In genomic region chr11:83483808-83484207, GRCh38 we compare ENCODE assay signal across 17 cellular contexts.
A peak's percentile ranks its signal among the peaks of the same experiment; 100 is the strongest.
DNase-seq lines count a peak whose midpoint lies in the region; ATAC-seq and FAIRE-seq lines count a peak whose summit lies in the region.
"Had no signal": no experiment of that assay in that cellular context is flagged by ENCODE, and none has a peak within 500 bp of the region (broad histone marks: within the 10 kb centered on the region; RNA-seq: fewer than 3 reads in every experiment).

No MANE protein-coding gene starts in this region.

- WGBS in mesendoderm (ENCODE audit: extremely low coverage, insufficient coverage, low lambda C conversion rate): no CpG with 5 or more reads among the region's 6 CpGs

- no peaks in the 10 kb centered on the region for H3K27me3 ChIP-seq in mesendoderm (ENCODE audit: insufficient read depth, low read length, poor library complexity)
- H3K27me3 ChIP-seq: BLaER1 treated with 17β-estradiol and CSF1 and Interleukin-3, amounts not matched to agents 10 nM and 100 nM had no signal

- no peak overlapping the region for H3K4ac ChIP-seq in mesendoderm (ENCODE audit: low read depth, low read length)

- 0 out of 2 replicates have a peak overlapping the region, but pooled peaks have one; percentile 6 for H3K27ac ChIP-seq in SK-N-MC
- H3K27ac ChIP-seq in mesendoderm (ENCODE audit: low read depth, low read length): no peak overlapping the region
- H3K27ac ChIP-seq: BLaER1 treated with 17β-estradiol and CSF1 and Interleukin-3, amounts not matched to agents 10 nM and 100 nM had no signal

- FAIRE-seq in urothelium cell line (lab: Jason Lieb, UNC): peak; percentile 32

- H3K9ac ChIP-seq in SK-N-MC (ENCODE audit: insufficient read length) (no peak overlapping the region), mesendoderm (ENCODE audit: low read length) (no peak overlapping the region)
- H3K9ac ChIP-seq: BLaER1 treated with 17β-estradiol and CSF1 and Interleukin-3, amounts not matched to agents 10 nM and 100 nM had no signal

- H3K4me1 Mint-ChIP-seq in activated CD4-positive, alpha-beta T cell treated with anti-CD3 and anti-CD28 coated beads, Interleukin-2, amount 10 ng/mL, durations not matched to agents 24 days and 14 days: no peaks in the 10 kb centered on the region
- H3K4me1 Mint-ChIP-seq in activated CD4-positive, alpha-beta T cell treated with anti-CD3 and anti-CD28 coated beads for 36 hours: no peaks in the 10 kb centered on the region
- no peaks in the 10 kb centered on the region for H3K4me1 Mint-ChIP-seq in stimulated activated naive B cell treated with anti-CD40 and anti-IgM and Interleukin-4, amounts not matched to agents 10 μg/mL and 1 μg/mL and 100 μg/mL, for 72 hours
- H3K4me1 Mint-ChIP-seq: B cell had no signal

- no peak overlapping the region for H3K56ac ChIP-seq in mesendoderm (ENCODE audit: low read length)

- H4K5ac ChIP-seq in mesendoderm (ENCODE audit: low read length): no peak overlapping the region

- no peaks in the 10 kb centered on the region for H3K36me3 Mint-ChIP-seq in activated CD4-positive, alpha-beta T cell treated with anti-CD3 and anti-CD28 coated beads, Interleukin-2, amount 10 ng/mL, durations not matched to agents 24 days and 14 days (ENCODE audit: low read depth)
- no peaks in the 10 kb centered on the region for H3K36me3 Mint-ChIP-seq in activated CD4-positive, alpha-beta T cell treated with anti-CD3 and anti-CD28 coated beads for 36 hours (ENCODE audit: low read depth)
- H3K36me3 Mint-ChIP-seq in stimulated activated naive B cell treated with anti-CD40 and anti-IgM and Interleukin-4, amounts not matched to agents 10 μg/mL and 1 μg/mL and 100 μg/mL, for 72 hours: peaks cover 0 to 2% of the 10 kb centered on the region in 2 donors
- H3K36me3 Mint-ChIP-seq: CD8-positive, alpha-beta T cell had no signal

- peaks cover 6% of the 10 kb centered on the region; the same call in 1 of the 2 replicates for H3K36me3 ChIP-seq in SK-N-MC (ENCODE audit: insufficient read depth, low read length)
- H3K36me3 ChIP-seq in mesendoderm (ENCODE audit: control insufficient read depth, insufficient read depth, low read length): no peaks in the 10 kb centered on the region
- H3K36me3 ChIP-seq: BLaER1 treated with 17β-estradiol and CSF1 and Interleukin-3, amounts not matched to agents 10 nM and 100 nM; HAP-1 had no signal

- POLR2A ChIA-PET in activated CD4-positive, alpha-beta T cell treated with anti-CD3 and anti-CD28 coated beads for 36 hours (lab: Charles Lee): no interaction called here

- H3K23ac ChIP-seq in mesendoderm (ENCODE audit: low read length): no peak overlapping the region

- H3K9me3 Mint-ChIP-seq in activated CD4-positive, alpha-beta T cell treated with anti-CD3 and anti-CD28 coated beads, Interleukin-2, amount 10 ng/mL, durations not matched to agents 24 days and 14 days: no peaks in the 10 kb centered on the region
- H3K9me3 Mint-ChIP-seq in activated CD4-positive, alpha-beta T cell treated with anti-CD3 and anti-CD28 coated beads for 36 hours (ENCODE audit: low read depth): no peaks in the 10 kb centered on the region
- H3K9me3 Mint-ChIP-seq in stimulated activated naive B cell treated with anti-CD40 and anti-IgM and Interleukin-4, amounts not matched to agents 10 μg/mL and 1 μg/mL and 100 μg/mL, for 72 hours: no peaks in the 10 kb centered on the region
- H3K9me3 Mint-ChIP-seq: CD8-positive, alpha-beta T cell had no signal

- peaks cover 4% of the 10 kb centered on the region for H3K4me1 ChIP-seq in mesendoderm (ENCODE audit: control insufficient read depth, low read depth, low read length)
- H3K4me1 ChIP-seq: HAP-1 had no signal

- H3K27me3 Mint-ChIP-seq in activated CD4-positive, alpha-beta T cell treated with anti-CD3 and anti-CD28 coated beads, Interleukin-2, amount 10 ng/mL, durations not matched to agents 24 days and 14 days: peaks cover 2% of the 10 kb centered on the region
- peaks cover 7% of the 10 kb centered on the region for H3K27me3 Mint-ChIP-seq in activated CD4-positive, alpha-beta T cell treated with anti-CD3 and anti-CD28 coated beads for 36 hours
- peaks cover 10 to 20% of the 10 kb centered on the region in 2 donors for H3K27me3 Mint-ChIP-seq in stimulated activated naive B cell treated with anti-CD40 and anti-IgM and Interleukin-4, amounts not matched to agents 10 μg/mL and 1 μg/mL and 100 μg/mL, for 72 hours

- no peak overlapping the region for H2BK120ac ChIP-seq in mesendoderm (ENCODE audit: low read depth, low read length)

- peak; percentile 11 for DNase-seq in activated CD4-positive, alpha-beta T cell treated with anti-CD3 and anti-CD28 coated beads, Interleukin-2, amount 10 ng/mL, durations not matched to agents 24 days and 14 days
- DNase-seq in activated CD4-positive, alpha-beta T cell treated with anti-CD3 and anti-CD28 coated beads for 36 hours: no peak
- no peak for DNase-seq in SK-N-MC (ENCODE audit: low read depth, low spot score)
- no peak for DNase-seq in mesendoderm
- no peak for DNase-seq in urothelium cell line (ENCODE audit: low spot score)
- no peak for DNase-seq in stimulated activated naive B cell treated with anti-CD40 and anti-IgM and Interleukin-4, amounts not matched to agents 10 μg/mL and 1 μg/mL and 100 μg/mL, for 72 hours
- DNase-seq in hepatic stellate cell (ENCODE audit: low spot score): no peak
- DNase-seq: 8988T; Calu3; CD8-positive, alpha-beta T cell; DMS79 treated with DMSO at 0.1 percent for 48 hours; GF-D8; GOT3 had no signal

- intact Hi-C loops in activated CD4-positive, alpha-beta T cell treated with anti-CD3 and anti-CD28 coated beads, Interleukin-2, amount 10 ng/mL, durations not matched to agents 24 days and 14 days (cut with micrococcal nuclease): no loop called here
- intact Hi-C loops in activated CD4-positive, alpha-beta T cell treated with anti-CD3 and anti-CD28 coated beads for 36 hours (cut with DNase I, micrococcal nuclease): no loop called here

- no peaks in the 10 kb centered on the region for H3K79me1 ChIP-seq in mesendoderm (ENCODE audit: low read length)

- no peak overlapping the region for H3K4me3 ChIP-seq in SK-N-MC
- H3K4me3 ChIP-seq in mesendoderm (ENCODE audit: low read length): no peak overlapping the region
- H3K4me3 ChIP-seq: BLaER1 treated with 17β-estradiol and CSF1 and Interleukin-3, amounts not matched to agents 10 nM and 100 nM; HAP-1 had no signal

- CTCF ChIA-PET in activated CD4-positive, alpha-beta T cell treated with anti-CD3 and anti-CD28 coated beads for 36 hours (lab: Charles Lee): no interaction called here

- no peak overlapping the region for H3K27ac Mint-ChIP-seq in activated CD4-positive, alpha-beta T cell treated with anti-CD3 and anti-CD28 coated beads, Interleukin-2, amount 10 ng/mL, durations not matched to agents 24 days and 14 days
- H3K27ac Mint-ChIP-seq in activated CD4-positive, alpha-beta T cell treated with anti-CD3 and anti-CD28 coated beads for 36 hours: no peak overlapping the region
- no peak overlapping the region for H3K27ac Mint-ChIP-seq in stimulated activated naive B cell treated with anti-CD40 and anti-IgM and Interleukin-4, amounts not matched to agents 10 μg/mL and 1 μg/mL and 100 μg/mL, for 72 hours
- H3K27ac Mint-ChIP-seq: B cell; CD8-positive, alpha-beta T cell had no signal

- no peaks in the 10 kb centered on the region for H3K9me3 ChIP-seq in SK-N-MC (ENCODE audit: low read depth, low read length)
- H3K9me3 ChIP-seq: BLaER1 treated with 17β-estradiol and CSF1 and Interleukin-3, amounts not matched to agents 10 nM and 100 nM; HAP-1 had no signal

- H4K8ac ChIP-seq in mesendoderm (ENCODE audit: low read depth, low read length): no peak overlapping the region

- H3K18ac ChIP-seq in mesendoderm (ENCODE audit: low read length): no peak overlapping the region

- no peak overlapping the region for H2BK5ac ChIP-seq in mesendoderm (ENCODE audit: low read length)

- no peak for ATAC-seq in activated CD4-positive, alpha-beta T cell treated with anti-CD3 and anti-CD28 coated beads for 36 hours
- no peak for ATAC-seq in stimulated activated naive B cell treated with anti-CD40 and anti-IgM and Interleukin-4, amounts not matched to agents 10 μg/mL and 1 μg/mL and 100 μg/mL, for 72 hours (replicated peaks)
- ATAC-seq in HG02885 (IDR thresholded peaks at IDR 0.05; ENCODE audit: poor library complexity, unreplicated experiment): no peak
- ATAC-seq: CD8-positive, alpha-beta T cell had no signal

- H2AK5ac ChIP-seq in mesendoderm (ENCODE audit: low read length): peak overlapping the region; percentile 13

- no peak overlapping the region for H3K4me2 ChIP-seq in mesendoderm (ENCODE audit: low read length)
- H3K4me2 ChIP-seq: BLaER1 treated with 17β-estradiol and CSF1 and Interleukin-3, amounts not matched to agents 10 nM and 100 nM had no signal

- H3K79me2 ChIP-seq in mesendoderm (ENCODE audit: control insufficient read depth, insufficient read depth, low read length): no peaks in the 10 kb centered on the region

- no peak overlapping the region for H2BK15ac ChIP-seq in mesendoderm (replicated peaks; ENCODE audit: low read depth)

- H3K4me3 Mint-ChIP-seq in activated CD4-positive, alpha-beta T cell treated with anti-CD3 and anti-CD28 coated beads, Interleukin-2, amount 10 ng/mL, durations not matched to agents 24 days and 14 days: no peak overlapping the region
- no peak overlapping the region for H3K4me3 Mint-ChIP-seq in activated CD4-positive, alpha-beta T cell treated with anti-CD3 and anti-CD28 coated beads for 36 hours
- H3K4me3 Mint-ChIP-seq in stimulated activated naive B cell treated with anti-CD40 and anti-IgM and Interleukin-4, amounts not matched to agents 10 μg/mL and 1 μg/mL and 100 μg/mL, for 72 hours: no peak overlapping the region
- H3K4me3 Mint-ChIP-seq: B cell; CD8-positive, alpha-beta T cell had no signal
